Comparison of ENCODE assay signal across 10 cellular contexts in the genomic region with DNA sequence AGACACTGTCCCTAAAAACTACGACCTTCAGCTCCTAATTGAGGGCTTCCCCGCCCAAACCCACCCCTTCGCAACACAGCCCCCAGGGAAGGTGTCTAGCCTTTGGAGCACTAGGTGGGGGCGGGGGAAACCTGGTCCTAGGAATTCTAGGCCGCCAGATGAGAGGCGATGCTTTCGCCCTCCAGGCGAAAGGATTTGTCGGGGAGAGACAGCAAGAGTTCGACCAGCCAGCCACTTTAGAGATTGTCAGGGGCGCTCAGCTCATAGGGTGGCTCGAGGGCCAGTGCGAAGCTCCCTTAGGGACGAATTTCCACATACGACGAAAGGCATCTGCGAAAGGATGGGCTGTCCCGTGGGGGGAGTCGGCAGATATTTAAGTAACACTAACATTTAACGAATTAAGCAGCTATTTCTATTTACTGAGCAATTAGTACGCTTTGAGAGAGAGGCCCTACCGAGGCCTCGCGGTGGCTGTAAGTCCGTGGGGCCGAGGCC. TPM values are rescaled to one million over a fixed set of nuclear protein-coding genes. Genes with fewer than 3 reads are reported as not detected.
DNase-seq lines count a peak whose midpoint lies in the region; ATAC-seq and TF ChIP-seq lines count a peak whose summit lies in the region.
"Had no signal": no experiment of that assay in that cellular context is flagged by ENCODE, and none has a peak within 500 bp of the region (broad histone marks: within the 10 kb centered on the region; RNA-seq: fewer than 3 reads in every experiment).

No MANE protein-coding gene starts in this region.

- intact Hi-C loops in OCI-LY7 (cut with micrococcal nuclease; ENCODE audit: unreplicated experiment), result loop anchor here (1.0 to 5.0 kb wide), 2 partner anchors 36 to 78 kb away; a partner anchor contains a TSS
- intact Hi-C loops in gastrocnemius medialis (cut with DNase I; ENCODE audit: low total_unique reads), result no loop called here

- BruUV-seq in OCI-LY7 (replicated peaks; lab: Mats Ljungman, UMichigan), result no TSS peak

- POLR2A ChIA-PET in OCI-LY7 (lab: Charles Lee), result interaction anchor here (0.6 to 3.6 kb wide), 8 partner anchors 8 to 43 kb away, joined by 3 to 13 read pairs (median 4); a partner anchor contains a TSS

- ATAC-seq in gastrocnemius medialis, result no peak

- in situ Hi-C loops in gastrocnemius medialis (cut with MboI; ENCODE audit: low sequenced_read_pairs in 4 of 4), result no loop called here

- TF ChIP-seq POLR2A in gastrocnemius medialis (IDR thresholded peaks at IDR 0.05), result no peak

- peak overlapping the region; percentile 70 for H2AFZ ChIP-seq in OCI-LY7 (ENCODE audit: low read length)

- H3K9me3 ChIP-seq in OCI-LY7 (ENCODE audit: low read length) (no peaks in the 10 kb centered on the region), gastrocnemius medialis (no peaks in the 10 kb centered on the region)

- peaks cover 4 to 14% (median 12%) of the 10 kb centered on the region in 3 donors for H3K27me3 ChIP-seq in gastrocnemius medialis

- H3K79me2 ChIP-seq in OCI-LY7 (ENCODE audit: insufficient read depth, low read depth, low read length), result no peaks in the 10 kb centered on the region

- CTCF ChIA-PET in OCI-LY7 (lab: Charles Lee; ENCODE audit: unreplicated experiment), result interaction anchor here (0.5 to 2.5 kb wide), 7 partner anchors 12 to 1091 kb away, joined by 3 to 7 read pairs (median 3); a partner anchor contains a TSS

- TF ChIP-seq CTCF in GM12874 (IDR thresholded peaks at IDR 0.05; ENCODE audit: insufficient read depth, low read depth, low read length), result peak; percentile 92
- no peak for TF ChIP-seq CTCF in OCI-LY7 (conservative IDR thresholded peaks at IDR 0.05; ENCODE audit: low read length)
- peak; percentile 93 for TF ChIP-seq CTCF in epithelial cell of proximal tubule (conservative IDR thresholded peaks at IDR 0.05; ENCODE audit: low read depth, low read length)
- peak in 1 of 5 experiments; percentile 92 for TF ChIP-seq CTCF in gastrocnemius medialis (IDR thresholded peaks at IDR 0.05 in 4 of 5, conservative IDR thresholded peaks at IDR 0.05 in 1 of 5)

- no peak for DNase-seq in OCI-LY7 (ENCODE audit: low spot score)
- DNase-seq in epithelial cell of proximal tubule (ENCODE audit: low read depth), result no peak
- DNase-seq in gastrocnemius medialis, result no peak
- DNase-seq in DMS 273 treated with DMSO at 0.1 percent for 48 hours (lab: John Stamatoyannopoulos, UW), result no peak
- no peak for DNase-seq in NCI-H524 treated with DMSO at 0.1 percent for 48 hours (lab: John Stamatoyannopoulos, UW)
- no peak for DNase-seq in NK-92 (lab: John Stamatoyannopoulos, UW; ENCODE audit: unreplicated experiment)
- no peak for DNase-seq in NOMO-1 (lab: John Stamatoyannopoulos, UW; ENCODE audit: unreplicated experiment in 2 of 2)

- H3K27ac ChIP-seq in OCI-LY7 (ENCODE audit: low read depth, low read length, poor library complexity, severe bottlenecking), result peak overlapping the region; percentile 72
- H3K27ac ChIP-seq in gastrocnemius medialis, result peak overlapping the region; percentile 72 to 84 (median 80)

- H3K36me3 ChIP-seq in OCI-LY7 (ENCODE audit: insufficient read depth, low read length) (no peaks in the 10 kb centered on the region), gastrocnemius medialis (no peaks in the 10 kb centered on the region)

- peaks cover 14% of the 10 kb centered on the region for H3K4me1 ChIP-seq in OCI-LY7 (ENCODE audit: insufficient read depth, low read length, poor library complexity, severe bottlenecking)
- no peaks in the 10 kb centered on the region for H3K4me1 ChIP-seq in gastrocnemius medialis

- H4K20me1 ChIP-seq in OCI-LY7 (ENCODE audit: insufficient read depth, low read length), result no peaks in the 10 kb centered on the region

- peak overlapping the region; percentile 70 for H3K4me3 ChIP-seq in OCI-LY7 (ENCODE audit: low read depth, low read length, poor library complexity, severe bottlenecking)
- H3K4me3 ChIP-seq in epithelial cell of proximal tubule (ENCODE audit: low read depth, low read length), result peak overlapping the region; percentile 61
- H3K4me3 ChIP-seq in gastrocnemius medialis, result peak overlapping the region; percentile 68 to 79 (median 72)

- no peaks in the 10 kb centered on the region for H3K9me2 ChIP-seq in OCI-LY7 (ENCODE audit: insufficient read depth, low read length)

- H3K4me2 ChIP-seq in OCI-LY7 (ENCODE audit: low read length), result peak overlapping the region; percentile 89

RNA-seq across cellular contexts. Expression of a gene that starts 5.3 kb away (rescaled TPM):
- total RNA-seq in OCI-LY7 (2014; rRNA removed; shearing (Covaris generic)), result 0.08 TPM in 1 of 2 replicates, not detected in the other
- 0.18 and 0.46 TPM in 2 replicates for total RNA-seq in OCI-LY7 (2022)
- 0.07 and 1.0 TPM in 2 replicates for total RNA-seq in epithelial cell of proximal tubule
- 1 to 10 TPM in 3 of 4 donors, under 1 TPM in 1; 0.46 to 4.6 (median 2.8) TPM for total RNA-seq in gastrocnemius medialis
- total RNA-seq: M059J, renal cortical epithelial cell had no signal

RNA-seq across cellular contexts. Expression of a gene that starts 19.8 kb away (rescaled TPM):
- total RNA-seq in OCI-LY7 (2014; rRNA removed; shearing (Covaris generic)), result not detected in 2 replicates
- not detected in 2 replicates for total RNA-seq in OCI-LY7 (2022)
- total RNA-seq in epithelial cell of proximal tubule, result 0.58 TPM in 1 of 2 replicates, not detected in the other
- not detected for total RNA-seq in gastrocnemius medialis
- total RNA-seq: M059J had no signal

RNA-seq across cellular contexts. Expression of a gene that starts 22.6 kb away (rescaled TPM):
- total RNA-seq in OCI-LY7 (2014; rRNA removed; shearing (Covaris generic)), result 63.9 and 73.4 TPM in 2 replicates
- total RNA-seq in OCI-LY7 (2022), result 44.9 and 57.2 TPM in 2 replicates
- total RNA-seq in epithelial cell of proximal tubule, result 106 and 152 TPM in 2 replicates
- 100 to 1,000 TPM; 106 to 137 (median 113) TPM for total RNA-seq in gastrocnemius medialis

RNA-seq across cellular contexts. Expression of a gene that starts 24.7 kb away (rescaled TPM):
- 1.2 and 1.6 TPM in 2 replicates for total RNA-seq in OCI-LY7 (2014; rRNA removed; shearing (Covaris generic))
- total RNA-seq in OCI-LY7 (2022) (2.9 and 3.7 TPM in 2 replicates), epithelial cell of proximal tubule (18.9 and 21.1 TPM in 2 replicates), gastrocnemius medialis (1 to 10 TPM; 1.9 to 9.7 (median 7.0) TPM)

RNA-seq across cellular contexts. Expression of a gene that starts 33.4 kb away (rescaled TPM):
- 43.8 and 56.2 TPM in 2 replicates for total RNA-seq in OCI-LY7 (2014; rRNA removed; shearing (Covaris generic))
- total RNA-seq in OCI-LY7 (2022), result 35.9 and 43.1 TPM in 2 replicates
- total RNA-seq in epithelial cell of proximal tubule, result 72.0 and 95.1 TPM in 2 replicates
- total RNA-seq in gastrocnemius medialis, result 10 to 100 TPM; 40.1 to 73.5 (median 64.8) TPM
